Comparison of ENCODE assay signal across 24 cellular contexts in genomic region chr15:31158858-31159569, GRCh38. TPM values are rescaled to one million over a fixed set of nuclear protein-coding genes. Genes with fewer than 3 reads are reported as not detected.
DNase-seq lines count a peak whose midpoint lies in the region; ATAC-seq and TF ChIP-seq lines count a peak whose summit lies in the region.
"Had no signal": no experiment of that assay in that cellular context is flagged by ENCODE, and none has a peak within 500 bp of the region (broad histone marks: within the 10 kb centered on the region; RNA-seq: fewer than 3 reads in every experiment).

No MANE protein-coding gene starts in this region.

- no peak overlapping the region for H3K4me3 ChIP-seq in H7 (ENCODE audit: insufficient read depth, low read depth, low read length)
- H3K4me3 ChIP-seq in fibroblast of the aortic adventitia (ENCODE audit: low read depth, low read length) = no peak overlapping the region
- H3K4me3 ChIP-seq in gastrocnemius medialis = no peak overlapping the region
- no peak overlapping the region for H3K4me3 ChIP-seq in sigmoid colon
- H3K4me3 ChIP-seq: lung, SK-N-MC had no signal

- H3K36me3 ChIP-seq in H7 (replicated peaks; ENCODE audit: control insufficient read depth, insufficient read depth, low read length) = no peaks in the 10 kb centered on the region
- no peaks in the 10 kb centered on the region for H3K36me3 ChIP-seq in gastrocnemius medialis
- H3K36me3 ChIP-seq in sigmoid colon = no peaks in the 10 kb centered on the region
- H3K36me3 ChIP-seq: neutrophil, WERI-Rb-1 had no signal

- DNase-seq in H7 (peak; percentile 33), fibroblast of the aortic adventitia (ENCODE audit: low read depth) (peak; percentile 1), left lobe of liver (ENCODE audit: low spot score) (peak; percentile 95), gastrocnemius medialis (peak; percentile 62 to 64), AG20443 (ENCODE audit: low spot score) (no peak), A172 (ENCODE audit: low spot score) (no peak), sigmoid colon (no peak), T-helper 9 cell (no peak)
- DNase-seq: ACHN; activated CD4-positive, alpha-beta T cell treated with anti-CD3 and anti-CD28 coated beads, Interleukin-2, amount 50 U/mL, for 1 hour; aorta; C1 segment of cervical spinal cord; central memory CD4-positive, alpha-beta T cell; NCI-H1105 treated with DMSO at 0.1 percent for 48 hours; NCI-H2107; NCI-H510A treated with DMSO at 0.1 percent for 48 hours; retina; stimulated activated CD8-positive, alpha-beta memory T cell treated with anti-CD3 and anti-CD28 coated beads, Interleukin-4, amount 100 ng/mL, for 48 hours; T-helper 2 cell; WERI-Rb-1 had no signal

- WGBS in sigmoid colon, 2 donors = 55 to 73% methylated on average over 11 of the region's 11 CpGs

- intact Hi-C loops in gastrocnemius medialis (cut with DNase I; ENCODE audit: low total_unique reads) (loop anchor here (2.0 kb wide), 1 partner anchor 196 kb away; no protein-coding TSS in a partner anchor), sigmoid colon (cut with DNase I) (no loop called here)

- TF ChIP-seq POLR2A in gastrocnemius medialis (IDR thresholded peaks at IDR 0.05) (no peak), sigmoid colon (IDR thresholded peaks at IDR 0.05) (no peak)

- H3K4me1 ChIP-seq in gastrocnemius medialis (peaks cover 10 to 12% of the 10 kb centered on the region in 2 donors), sigmoid colon (no peaks in the 10 kb centered on the region)

- TF ChIP-seq EP300 in sigmoid colon (IDR thresholded peaks at IDR 0.05) = no peak

- TF ChIP-seq CTCF in fibroblast of the aortic adventitia (IDR thresholded peaks at IDR 0.05; ENCODE audit: insufficient read depth, low read length) = no peak
- TF ChIP-seq CTCF in gastrocnemius medialis (IDR thresholded peaks at IDR 0.05 in 4 of 5, conservative IDR thresholded peaks at IDR 0.05 in 1 of 5) = no peak
- TF ChIP-seq CTCF in sigmoid colon (IDR thresholded peaks at IDR 0.05) = no peak

- H3K9me3 ChIP-seq in gastrocnemius medialis (no peaks in the 10 kb centered on the region), sigmoid colon (no peaks in the 10 kb centered on the region)
- H3K9me3 ChIP-seq: neutrophil had no signal

- peak overlapping the region in 2 of 4 donors; percentile 44 to 47 for H3K27ac ChIP-seq in gastrocnemius medialis
- H3K27ac ChIP-seq in sigmoid colon = no peak overlapping the region
- H3K27ac ChIP-seq: neutrophil, SK-N-MC, WERI-Rb-1 had no signal

- no peaks in the 10 kb centered on the region for H3K27me3 ChIP-seq in H7 (ENCODE audit: control insufficient read depth, insufficient read depth, low read length)
- H3K27me3 ChIP-seq in gastrocnemius medialis = no peaks in the 10 kb centered on the region
- H3K27me3 ChIP-seq in sigmoid colon = no peaks in the 10 kb centered on the region
- H3K27me3 ChIP-seq: neutrophil had no signal

- ATAC-seq in left lobe of liver (peak; percentile 58), gastrocnemius medialis (peak; percentile 95 to 99)

- in situ Hi-C loops in gastrocnemius medialis (cut with MboI; ENCODE audit: low sequenced_read_pairs in 4 of 4) = no loop called here

RNA-seq across cellular contexts. Expression of gene TRPM1, which starts 57.5 kb away (rescaled TPM):
- total RNA-seq in H7 (2014; rRNA removed; shearing (Covaris generic)) = 0.48 and 0.89 TPM in 2 replicates
- total RNA-seq in fibroblast of the aortic adventitia (ENCODE audit: low replicate concordance) = not detected in 2 replicates
- total RNA-seq in left lobe of liver = 0.10 TPM
- not detected for total RNA-seq in gastrocnemius medialis
- total RNA-seq in A172 (2014; rRNA removed; shearing (Covaris generic)) = 0.05 TPM in 1 of 2 replicates, not detected in the other
- not detected for total RNA-seq in sigmoid colon
- under 1 TPM in 1 of 3 donors, not detected in 2; 0.12 TPM for polyA plus RNA-seq in sigmoid colon
- total RNA-seq: aorta, LHCN-M2, lung had no signal
- polyA plus RNA-seq: aorta had no signal

Comparison
In these comparisons a context has a peak if more than half of its experiments do, and no peak if none do; other contexts are left out.
1. DNase-seq: peak in H7 (single experiment), fibroblast of the aortic adventitia (single experiment), left lobe of liver (single experiment) and gastrocnemius medialis (2 of 2); none in AG20443 (single experiment), A172 (single experiment), sigmoid colon (single experiment) and T-helper 9 cell (single experiment).